Comparison of ENCODE assay signal across 1 cellular context in the genomic region with DNA sequence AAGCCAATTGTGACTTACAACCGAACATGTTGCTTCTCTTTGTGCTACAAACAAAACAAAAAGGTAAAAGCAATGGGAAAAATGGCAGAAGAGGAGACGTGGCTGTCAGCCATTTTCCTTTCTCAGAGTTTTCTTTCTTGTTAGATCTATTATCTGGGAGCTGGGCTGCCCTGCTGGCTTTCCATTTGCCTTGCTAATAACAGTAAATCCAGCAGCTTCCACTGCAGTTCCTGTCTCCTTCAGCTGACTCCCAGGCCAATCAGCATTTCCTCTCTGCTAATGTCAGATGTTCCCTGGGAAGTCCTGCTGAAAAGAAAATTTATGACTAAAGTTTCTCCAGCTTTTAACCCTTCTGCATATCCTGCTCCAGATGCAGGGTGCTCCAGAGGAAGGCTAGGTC.
TF ChIP-seq lines count a peak whose summit lies in the region.

No MANE protein-coding gene starts in this region.

TF ChIP-seq in GM23338, 12 proteins besides CTCF, POLR2A, EP300 and RAD21 (continued from another document):
- TF ChIP-seq, protein P1, sequence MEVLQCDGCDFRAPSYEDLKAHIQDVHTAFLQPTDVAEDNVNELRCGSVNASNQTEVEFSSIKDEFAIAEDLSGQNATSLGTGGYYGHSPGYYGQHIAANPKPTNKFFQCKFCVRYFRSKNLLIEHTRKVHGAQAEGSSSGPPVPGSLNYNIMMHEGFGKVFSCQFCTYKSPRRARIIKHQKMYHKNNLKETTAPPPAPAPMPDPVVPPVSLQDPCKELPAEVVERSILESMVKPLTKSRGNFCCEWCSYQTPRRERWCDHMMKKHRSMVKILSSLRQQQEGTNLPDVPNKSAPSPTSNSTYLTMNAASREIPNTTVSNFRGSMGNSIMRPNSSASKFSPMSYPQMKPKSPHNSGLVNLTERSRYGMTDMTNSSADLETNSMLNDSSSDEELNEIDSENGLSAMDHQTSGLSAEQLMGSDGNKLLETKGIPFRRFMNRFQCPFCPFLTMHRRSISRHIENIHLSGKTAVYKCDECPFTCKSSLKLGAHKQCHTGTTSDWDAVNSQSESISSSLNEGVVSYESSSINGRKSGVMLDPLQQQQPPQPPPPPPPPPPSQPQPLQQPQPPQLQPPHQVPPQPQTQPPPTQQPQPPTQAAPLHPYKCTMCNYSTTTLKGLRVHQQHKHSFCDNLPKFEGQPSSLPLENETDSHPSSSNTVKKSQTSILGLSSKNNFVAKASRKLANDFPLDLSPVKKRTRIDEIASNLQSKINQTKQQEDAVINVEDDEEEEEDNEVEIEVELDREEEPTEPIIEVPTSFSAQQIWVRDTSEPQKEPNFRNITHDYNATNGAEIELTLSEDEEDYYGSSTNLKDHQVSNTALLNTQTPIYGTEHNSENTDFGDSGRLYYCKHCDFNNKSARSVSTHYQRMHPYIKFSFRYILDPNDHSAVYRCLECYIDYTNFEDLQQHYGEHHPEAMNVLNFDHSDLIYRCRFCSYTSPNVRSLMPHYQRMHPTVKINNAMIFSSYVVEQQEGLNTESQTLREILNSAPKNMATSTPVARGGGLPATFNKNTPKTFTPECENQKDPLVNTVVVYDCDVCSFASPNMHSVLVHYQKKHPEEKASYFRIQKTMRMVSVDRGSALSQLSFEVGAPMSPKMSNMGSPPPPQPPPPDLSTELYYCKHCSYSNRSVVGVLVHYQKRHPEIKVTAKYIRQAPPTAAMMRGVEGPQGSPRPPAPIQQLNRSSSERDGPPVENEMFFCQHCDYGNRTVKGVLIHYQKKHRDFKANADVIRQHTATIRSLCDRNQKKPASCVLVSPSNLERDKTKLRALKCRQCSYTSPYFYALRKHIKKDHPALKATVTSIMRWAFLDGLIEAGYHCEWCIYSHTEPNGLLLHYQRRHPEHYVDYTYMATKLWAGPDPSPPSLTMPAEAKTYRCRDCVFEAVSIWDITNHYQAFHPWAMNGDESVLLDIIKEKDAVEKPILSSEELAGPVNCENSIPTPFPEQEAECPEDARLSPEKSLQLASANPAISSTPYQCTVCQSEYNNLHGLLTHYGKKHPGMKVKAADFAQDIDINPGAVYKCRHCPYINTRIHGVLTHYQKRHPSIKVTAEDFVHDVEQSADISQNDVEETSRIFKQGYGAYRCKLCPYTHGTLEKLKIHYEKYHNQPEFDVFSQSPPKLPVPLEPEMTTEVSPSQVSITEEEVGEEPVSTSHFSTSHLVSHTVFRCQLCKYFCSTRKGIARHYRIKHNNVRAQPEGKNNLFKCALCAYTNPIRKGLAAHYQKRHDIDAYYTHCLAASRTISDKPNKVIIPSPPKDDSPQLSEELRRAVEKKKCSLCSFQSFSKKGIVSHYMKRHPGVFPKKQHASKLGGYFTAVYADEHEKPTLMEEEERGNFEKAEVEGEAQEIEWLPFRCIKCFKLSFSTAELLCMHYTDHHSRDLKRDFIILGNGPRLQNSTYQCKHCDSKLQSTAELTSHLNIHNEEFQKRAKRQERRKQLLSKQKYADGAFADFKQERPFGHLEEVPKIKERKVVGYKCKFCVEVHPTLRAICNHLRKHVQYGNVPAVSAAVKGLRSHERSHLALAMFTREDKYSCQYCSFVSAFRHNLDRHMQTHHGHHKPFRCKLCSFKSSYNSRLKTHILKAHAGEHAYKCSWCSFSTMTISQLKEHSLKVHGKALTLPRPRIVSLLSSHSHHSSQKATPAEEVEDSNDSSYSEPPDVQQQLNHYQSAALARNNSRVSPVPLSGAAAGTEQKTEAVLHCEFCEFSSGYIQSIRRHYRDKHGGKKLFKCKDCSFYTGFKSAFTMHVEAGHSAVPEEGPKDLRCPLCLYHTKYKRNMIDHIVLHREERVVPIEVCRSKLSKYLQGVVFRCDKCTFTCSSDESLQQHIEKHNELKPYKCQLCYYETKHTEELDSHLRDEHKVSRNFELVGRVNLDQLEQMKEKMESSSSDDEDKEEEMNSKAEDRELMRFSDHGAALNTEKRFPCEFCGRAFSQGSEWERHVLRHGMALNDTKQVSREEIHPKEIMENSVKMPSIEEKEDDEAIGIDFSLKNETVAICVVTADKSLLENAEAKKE (CRISPR knock-in tag; IDR thresholded peaks at IDR 0.05) = no peak
- TF ChIP-seq EZH2 (IDR thresholded peaks at IDR 0.05; ENCODE audit: low read depth, unreplicated experiment) (no peak), STAT1 (IDR thresholded peaks at IDR 0.05; ENCODE audit: unreplicated experiment) (no peak), CREB1 (CRISPR knock-in tag; IDR thresholded peaks at IDR 0.05; ENCODE audit: low read depth) (no peak), ZNF331 (CRISPR knock-in tag; IDR thresholded peaks at IDR 0.05; ENCODE audit: low read depth) (no peak)
- TF ChIP-seq, protein P2, sequence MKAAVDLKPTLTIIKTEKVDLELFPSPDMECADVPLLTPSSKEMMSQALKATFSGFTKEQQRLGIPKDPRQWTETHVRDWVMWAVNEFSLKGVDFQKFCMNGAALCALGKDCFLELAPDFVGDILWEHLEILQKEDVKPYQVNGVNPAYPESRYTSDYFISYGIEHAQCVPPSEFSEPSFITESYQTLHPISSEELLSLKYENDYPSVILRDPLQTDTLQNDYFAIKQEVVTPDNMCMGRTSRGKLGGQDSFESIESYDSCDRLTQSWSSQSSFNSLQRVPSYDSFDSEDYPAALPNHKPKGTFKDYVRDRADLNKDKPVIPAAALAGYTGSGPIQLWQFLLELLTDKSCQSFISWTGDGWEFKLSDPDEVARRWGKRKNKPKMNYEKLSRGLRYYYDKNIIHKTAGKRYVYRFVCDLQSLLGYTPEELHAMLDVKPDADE (IDR thresholded peaks at IDR 0.05) = no peak
TF ChIP-seq in GM23338: peak in this region for 0.
